ENCODE assay signal across 9 cellular contexts in the genomic region with DNA sequence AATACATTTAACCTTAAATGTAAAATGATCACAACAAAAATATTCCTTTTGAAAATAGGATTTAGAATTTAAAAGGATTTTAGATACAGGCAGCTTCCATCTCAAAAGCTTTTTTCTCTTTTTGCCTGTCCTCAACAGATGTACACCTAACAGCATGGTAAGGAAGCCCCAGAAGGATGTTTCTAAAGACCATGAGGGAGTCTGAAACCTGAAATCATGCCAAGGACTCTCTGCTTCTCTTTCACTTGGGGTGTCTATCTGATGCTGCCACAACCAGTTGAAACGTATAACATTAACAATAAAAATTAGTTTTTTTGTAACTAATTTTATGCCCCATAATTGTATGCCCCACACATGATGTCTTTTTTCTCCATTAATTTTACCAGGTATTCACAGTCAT. TPM values are rescaled to one million over a fixed set of nuclear protein-coding genes. Genes with fewer than 3 reads are reported as not detected.
A peak's percentile ranks its signal among the peaks of the same experiment; 100 is the strongest.
DNase-seq lines count a peak whose midpoint lies in the region; ATAC-seq and TF ChIP-seq lines count a peak whose summit lies in the region.
"Had no signal": no experiment of that assay in that cellular context is flagged by ENCODE, and none has a peak within 500 bp of the region (broad histone marks: within the 10 kb centered on the region; RNA-seq: fewer than 3 reads in every experiment).

No MANE protein-coding gene starts in this region.

- peaks cover 2% of the 10 kb centered on the region for H3K36me3 Mint-ChIP-seq in stimulated activated effector memory CD8-positive, alpha-beta T cell treated with anti-CD3 and anti-CD28 coated beads, Interleukin-12 subunit alpha, Interleukin-12 subunit beta, amount 100 ng/mL, for 72 hours
- H3K36me3 Mint-ChIP-seq in Caco-2 (ENCODE audit: insufficient read depth, unreplicated experiment): peaks cover 1% of the 10 kb centered on the region

- H3K36me3 ChIP-seq in ascending aorta: no peaks in the 10 kb centered on the region
- H3K36me3 ChIP-seq in Caco-2 (ENCODE audit: control insufficient read depth, insufficient read depth, low read length): no peaks in the 10 kb centered on the region; the same call in 1 of the 2 replicates

- H3K27me3 ChIP-seq in ascending aorta: no peaks in the 10 kb centered on the region
- H3K27me3 ChIP-seq in Caco-2 (replicated peaks; ENCODE audit: control insufficient read depth, insufficient read depth, low read length): no peaks in the 10 kb centered on the region
- H3K27me3 ChIP-seq: testis had no signal

- H3K9me3 ChIP-seq in ascending aorta (no peaks in the 10 kb centered on the region), Caco-2 (no peaks in the 10 kb centered on the region)
- H3K9me3 ChIP-seq: testis had no signal

- no peak overlapping the region for H3K27ac Mint-ChIP-seq in stimulated activated effector memory CD8-positive, alpha-beta T cell treated with anti-CD3 and anti-CD28 coated beads, Interleukin-12 subunit alpha, Interleukin-12 subunit beta, amount 100 ng/mL, for 72 hours
- H3K27ac Mint-ChIP-seq in Caco-2 (ENCODE audit: unreplicated experiment): no peak overlapping the region

- H3K4me3 ChIP-seq in ascending aorta (no peak overlapping the region), Caco-2 (ENCODE audit: low read depth, low read length) (no peak overlapping the region)
- H3K4me3 ChIP-seq: testis had no signal

- H3K27me3 Mint-ChIP-seq in Caco-2 (ENCODE audit: insufficient read depth, unreplicated experiment): no peaks in the 10 kb centered on the region

- intact Hi-C loops in ascending aorta (cut with DNase I): no loop called here
- intact Hi-C loops in Caco-2 (cut with micrococcal nuclease; ENCODE audit: unreplicated experiment): no loop called here
- intact Hi-C loops in left cardiac atrium (cut with DNase I): no loop called here

- H3K4me1 ChIP-seq in ascending aorta (peaks cover 0 to 14% of the 10 kb centered on the region in 2 donors), Caco-2 (peaks cover 28% of the 10 kb centered on the region)

- no peak for TF ChIP-seq CTCF in ascending aorta (IDR thresholded peaks at IDR 0.05)
- TF ChIP-seq CTCF in Caco-2 (IDR thresholded peaks at IDR 0.05; ENCODE audit: insufficient read depth in 1 of 2, low read depth in 1 of 2, low read length in 1 of 2, severe bottlenecking in 1 of 2, unreplicated experiment in 1 of 2): no peak

- no peaks in the 10 kb centered on the region for H3K9me3 Mint-ChIP-seq in stimulated activated effector memory CD8-positive, alpha-beta T cell treated with anti-CD3 and anti-CD28 coated beads, Interleukin-12 subunit alpha, Interleukin-12 subunit beta, amount 100 ng/mL, for 72 hours
- H3K9me3 Mint-ChIP-seq in Caco-2 (ENCODE audit: unreplicated experiment): no peaks in the 10 kb centered on the region

- DNase-seq in ascending aorta (ENCODE audit: low spot score in 2 of 2) (no peak), Caco-2 (no peak), left cardiac atrium (no peak), dedifferentiated amniotic fluid mesenchymal stem cell (ENCODE audit: extremely low spot score) (no peak)
- DNase-seq in stimulated activated effector memory CD8-positive, alpha-beta T cell treated with anti-CD3 and anti-CD28 coated beads, Interleukin-12 subunit alpha, Interleukin-12 subunit beta, amount 100 ng/mL, for 72 hours (ENCODE audit: low spot score in 2 of 2): no peak
- no peak for DNase-seq in activated naive CD4-positive, alpha-beta T cell treated with Interleukin-2 at 50 U/mL for 16 hours

- BruUV-seq in Caco-2 (replicated peaks; lab: Mats Ljungman, UMichigan): no TSS peak

- ATAC-seq in GM19463 (IDR thresholded peaks at IDR 0.05; ENCODE audit: unreplicated experiment): peak; percentile 58
- ATAC-seq in HG03039 (IDR thresholded peaks at IDR 0.05; ENCODE audit: unreplicated experiment): peak; percentile 41
- no peak for ATAC-seq in stimulated activated effector memory CD8-positive, alpha-beta T cell treated with anti-CD3 and anti-CD28 coated beads, Interleukin-12 subunit alpha, Interleukin-12 subunit beta, amount 100 ng/mL, for 72 hours
- no peak for ATAC-seq in left cardiac atrium

- POLR2A ChIA-PET in Caco-2 (lab: Charles Lee): no interaction called here

- peaks cover 22% of the 10 kb centered on the region for H3K4me1 Mint-ChIP-seq in stimulated activated effector memory CD8-positive, alpha-beta T cell treated with anti-CD3 and anti-CD28 coated beads, Interleukin-12 subunit alpha, Interleukin-12 subunit beta, amount 100 ng/mL, for 72 hours
- H3K4me1 Mint-ChIP-seq in Caco-2 (ENCODE audit: low read depth, unreplicated experiment): peaks cover 24% of the 10 kb centered on the region

- peak overlapping the region; percentile 68 to 76 for H3K27ac ChIP-seq in ascending aorta
- H3K27ac ChIP-seq: testis had no signal

- CTCF ChIA-PET in Caco-2 (lab: Charles Lee): no interaction called here

- peak overlapping the region; percentile 0 for H3K4me3 Mint-ChIP-seq in stimulated activated effector memory CD8-positive, alpha-beta T cell treated with anti-CD3 and anti-CD28 coated beads, Interleukin-12 subunit alpha, Interleukin-12 subunit beta, amount 100 ng/mL, for 72 hours
- no peak overlapping the region for H3K4me3 Mint-ChIP-seq in Caco-2 (ENCODE audit: unreplicated experiment)

RNA-seq across cellular contexts. Expression of a gene that starts 5.4 kb away (rescaled TPM):
- 3.7 TPM for total RNA-seq in ascending aorta
- total RNA-seq in Caco-2 (2022): 31.3 and 32.3 TPM in 2 replicates
- 1 to 10 TPM; 7.0 to 9.2 TPM for total RNA-seq in left cardiac atrium

Comparison
In these comparisons a context has a peak if more than half of its experiments do, and no peak if none do; other contexts are left out.
1. ATAC-seq: peak in GM19463 (single experiment) and HG03039 (single experiment); none in stimulated activated effector memory CD8-positive, alpha-beta T cell treated with anti-CD3 and anti-CD28 coated beads, Interleukin-12 subunit alpha, Interleukin-12 subunit beta, amount 100 ng/mL, for 72 hours (single experiment) and left cardiac atrium (0 of 2).